ENCODE assay signal across 35 cellular contexts in the genomic region with DNA sequence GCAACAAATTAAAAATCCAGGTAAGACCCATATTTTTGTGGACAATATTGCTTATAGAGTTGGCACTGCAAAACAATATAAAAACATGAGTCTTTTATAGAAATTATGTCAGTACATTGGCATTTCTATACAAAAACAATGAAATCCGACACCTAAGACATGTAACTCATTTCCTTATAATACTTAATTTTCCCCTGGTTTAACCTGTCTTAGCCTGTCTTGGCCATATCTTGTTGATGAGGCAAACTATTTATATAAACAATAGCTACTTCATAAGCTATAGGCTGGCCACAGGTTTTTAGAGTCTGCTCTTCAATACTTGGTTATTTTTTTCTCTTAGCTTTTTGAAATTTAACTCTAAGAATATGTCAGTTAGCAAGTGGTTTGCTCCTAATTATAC.
"Had no signal": no experiment of that assay in that cellular context is flagged by ENCODE, and none has a peak within 500 bp of the region (broad histone marks: within the 10 kb centered on the region; RNA-seq: fewer than 3 reads in every experiment).

No MANE protein-coding gene starts in this region.

- H3K27ac Mint-ChIP-seq: activated CD4-positive, alpha-beta T cell treated with anti-CD3 and anti-CD28 coated beads for 36 hours; activated T-cell treated with anti-CD3 and anti-CD28 coated beads, Interleukin-2, amount 50 U/mL, for 24 hours; activated T-helper 17 cell treated with anti-CD3 and anti-CD28 coated beads, Interleukin-2, amount 50 U/mL, for 72 hours; endodermal cell; naive thymus-derived CD4-positive, alpha-beta T cell; neural progenitor cell; stimulated activated memory B cell treated with anti-CD40 and anti-IgM and Interleukin-4, amounts not matched to agents 10 μg/mL and 1 μg/mL and 100 μg/mL, for 72 hours; stimulated activated naive CD8-positive, alpha-beta T cell treated with anti-CD3 and anti-CD28 coated beads, Interleukin-15, amount 100 ng/mL, for 72 hours; T-cell had no signal

- H3K9me3 Mint-ChIP-seq: activated T-helper 17 cell treated with anti-CD3 and anti-CD28 coated beads, Interleukin-2, amount 50 U/mL, for 72 hours had no signal

- DNase-seq: activated CD4-positive, alpha-beta T cell treated with anti-CD3 and anti-CD28 coated beads for 36 hours; activated CD4-positive, alpha-beta T cell treated with anti-CD3 and anti-CD28 coated beads, Interleukin-2, amount 50 U/mL, for 48 hours; activated CD4-positive, CD25-positive, alpha-beta regulatory T cell; activated CD8-positive, alpha-beta memory T cell treated with anti-CD3 and anti-CD28 coated beads, Interleukin-2, amount 50 U/mL, for 48 hours; activated gamma-delta T cell treated with Interleukin-2 at 50 U/mL for 16 hours; activated naive CD4-positive, alpha-beta T cell treated with anti-CD3 and anti-CD28 coated beads, Interleukin-2, amount 50 U/mL, for 16 hours; activated T-cell treated with anti-CD3 and anti-CD28 coated beads, Interleukin-2, amount 50 U/mL, for 24 hours; amniotic stem cell; brain microvascular endothelial cell; central memory CD4-positive, alpha-beta T cell; endodermal cell; esophagus squamous epithelium; kidney; left colon; midbrain; naive thymus-derived CD4-positive, alpha-beta T cell; occipital lobe; psoas muscle; stimulated activated CD4-positive, alpha-beta T cell treated with anti-CD3 and anti-CD28 coated beads, Interleukin-1b, Interleukin-23, amount 100 ng/mL, for 48 hours; stimulated activated CD4-positive, alpha-beta T cell treated with anti-CD3 and anti-CD28 coated beads, Interleukin-4, amount 100 ng/mL, for 4 hours; stimulated activated CD8-positive, alpha-beta memory T cell treated with anti-CD3 and anti-CD28 coated beads, Interleukin-4, amount 100 ng/mL, for 48 hours; stimulated activated naive CD8-positive, alpha-beta T cell treated with anti-CD3 and anti-CD28 coated beads, Interleukin-15, amount 100 ng/mL, for 72 hours; substantia nigra; T-cell; thyroid gland; upper lobe of left lung had no signal

- H3K27me3 ChIP-seq: brain microvascular endothelial cell, esophagus squamous epithelium, hepatocyte, neural progenitor cell, right atrium auricular region, thyroid gland, upper lobe of left lung, vagina had no signal

- H3K36me3 Mint-ChIP-seq: neural progenitor cell; stimulated activated memory B cell treated with anti-CD40 and anti-IgM and Interleukin-4, amounts not matched to agents 10 μg/mL and 1 μg/mL and 100 μg/mL, for 72 hours; T-cell had no signal

- FAIRE-seq: astrocyte had no signal

- H3K36me3 ChIP-seq: brain microvascular endothelial cell, esophagus squamous epithelium, neural progenitor cell, right atrium auricular region, thyroid gland, upper lobe of left lung, vagina had no signal

- ATAC-seq: activated CD4-positive, alpha-beta T cell treated with anti-CD3 and anti-CD28 coated beads for 36 hours; activated T-helper 17 cell treated with anti-CD3 and anti-CD28 coated beads, Interleukin-2, amount 50 U/mL, for 72 hours; left colon; naive thymus-derived CD4-positive, alpha-beta T cell; psoas muscle; stimulated activated memory B cell treated with anti-CD40 and anti-IgM and Interleukin-4, amounts not matched to agents 10 μg/mL and 1 μg/mL and 100 μg/mL, for 72 hours; stimulated activated naive CD8-positive, alpha-beta T cell treated with anti-CD3 and anti-CD28 coated beads, Interleukin-15, amount 100 ng/mL, for 72 hours; T-cell had no signal

- H3K27ac ChIP-seq: brain microvascular endothelial cell, esophagus squamous epithelium, hepatocyte, neural progenitor cell, parathyroid adenoma, psoas muscle, right atrium auricular region, thyroid gland, upper lobe of left lung, vagina had no signal

- H3K9me3 ChIP-seq: esophagus squamous epithelium, psoas muscle, thyroid gland, vagina had no signal

- H3K4me1 Mint-ChIP-seq: activated CD4-positive, alpha-beta T cell treated with anti-CD3 and anti-CD28 coated beads for 36 hours; activated T-helper 17 cell treated with anti-CD3 and anti-CD28 coated beads, Interleukin-2, amount 50 U/mL, for 72 hours; naive thymus-derived CD4-positive, alpha-beta T cell; neural progenitor cell; stimulated activated memory B cell treated with anti-CD40 and anti-IgM and Interleukin-4, amounts not matched to agents 10 μg/mL and 1 μg/mL and 100 μg/mL, for 72 hours; stimulated activated naive CD8-positive, alpha-beta T cell treated with anti-CD3 and anti-CD28 coated beads, Interleukin-15, amount 100 ng/mL, for 72 hours; T-cell had no signal

- H3K4me1 ChIP-seq: esophagus squamous epithelium, neural progenitor cell, parathyroid adenoma, psoas muscle, right atrium auricular region, thyroid gland, upper lobe of left lung, vagina had no signal

- H3K4me3 Mint-ChIP-seq: activated CD4-positive, alpha-beta T cell treated with anti-CD3 and anti-CD28 coated beads for 36 hours; activated T-cell treated with anti-CD3 and anti-CD28 coated beads, Interleukin-2, amount 50 U/mL, for 24 hours; activated T-helper 17 cell treated with anti-CD3 and anti-CD28 coated beads, Interleukin-2, amount 50 U/mL, for 72 hours; endodermal cell; naive thymus-derived CD4-positive, alpha-beta T cell; neural progenitor cell; stimulated activated memory B cell treated with anti-CD40 and anti-IgM and Interleukin-4, amounts not matched to agents 10 μg/mL and 1 μg/mL and 100 μg/mL, for 72 hours; stimulated activated naive CD8-positive, alpha-beta T cell treated with anti-CD3 and anti-CD28 coated beads, Interleukin-15, amount 100 ng/mL, for 72 hours; T-cell had no signal

- H3K4me3 ChIP-seq: esophagus squamous epithelium, hepatocyte, neural progenitor cell, psoas muscle, right atrium auricular region, smooth muscle cell, thyroid gland, upper lobe of left lung, vagina had no signal

- H3K27me3 Mint-ChIP-seq: activated CD4-positive, alpha-beta T cell treated with anti-CD3 and anti-CD28 coated beads for 36 hours; activated T-cell treated with anti-CD3 and anti-CD28 coated beads, Interleukin-2, amount 50 U/mL, for 24 hours; activated T-helper 17 cell treated with anti-CD3 and anti-CD28 coated beads, Interleukin-2, amount 50 U/mL, for 72 hours; naive thymus-derived CD4-positive, alpha-beta T cell; stimulated activated memory B cell treated with anti-CD40 and anti-IgM and Interleukin-4, amounts not matched to agents 10 μg/mL and 1 μg/mL and 100 μg/mL, for 72 hours; stimulated activated naive CD8-positive, alpha-beta T cell treated with anti-CD3 and anti-CD28 coated beads, Interleukin-15, amount 100 ng/mL, for 72 hours; T-cell had no signal
